In the genomic region with DNA sequence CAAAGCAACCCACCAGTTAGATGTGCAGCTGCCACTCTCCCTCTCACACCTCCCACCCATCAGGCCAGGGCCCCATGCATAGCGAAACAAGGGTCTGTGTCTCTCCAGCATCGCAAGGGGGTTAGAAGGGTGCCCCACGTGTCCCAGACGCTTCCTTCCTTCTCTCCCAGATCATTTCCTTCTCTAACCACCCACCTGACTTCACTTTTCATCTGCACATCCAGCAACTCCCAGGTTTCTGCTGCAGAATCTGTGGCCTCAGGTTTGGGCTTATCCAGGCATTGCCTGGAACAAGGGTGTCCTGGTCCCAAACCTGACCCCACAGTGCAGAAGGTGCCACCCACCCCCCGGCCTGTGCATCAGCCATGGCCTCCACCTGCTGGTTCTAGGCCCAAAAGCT, we compare ENCODE assay signal across 18 cellular contexts. TPM values are rescaled to one million over a fixed set of nuclear protein-coding genes. Genes with fewer than 3 reads are reported as not detected.
DNase-seq lines count a peak whose midpoint lies in the region; ATAC-seq and TF ChIP-seq lines count a peak whose summit lies in the region.
"Had no signal": no experiment of that assay in that cellular context is flagged by ENCODE, and none has a peak within 500 bp of the region (broad histone marks: within the 10 kb centered on the region; RNA-seq: fewer than 3 reads in every experiment).

No MANE protein-coding gene starts in this region.

- H3K4me3 ChIP-seq in heart right ventricle = no peak overlapping the region
- no peak overlapping the region for H3K4me3 ChIP-seq in spleen
- H3K4me3 ChIP-seq: Peyer's patch had no signal

- H3K27me3 ChIP-seq in heart right ventricle (no peaks in the 10 kb centered on the region), spleen (replicated peaks in 1 of 7) (no peaks in the 10 kb centered on the region)
- H3K27me3 ChIP-seq: Peyer's patch had no signal

- no peak for TF ChIP-seq POLR2A in spleen (IDR thresholded peaks at IDR 0.05)

- H3K27me3 Mint-ChIP-seq in activated CD4-positive, alpha-beta T cell treated with anti-CD3 and anti-CD28 coated beads, Interleukin-2, amount 10 ng/mL, durations not matched to agents 7 days and 5 days = no peaks in the 10 kb centered on the region
- no peaks in the 10 kb centered on the region for H3K27me3 Mint-ChIP-seq in activated CD4-positive, alpha-beta T cell treated with anti-CD3 and anti-CD28 coated beads for 36 hours
- no peaks in the 10 kb centered on the region for H3K27me3 Mint-ChIP-seq in effector memory CD8-positive, alpha-beta T cell
- H3K27me3 Mint-ChIP-seq: B cell; CD8-positive, alpha-beta memory T cell had no signal

- H3K9me3 Mint-ChIP-seq in activated CD4-positive, alpha-beta T cell treated with anti-CD3 and anti-CD28 coated beads, Interleukin-2, amount 10 ng/mL, durations not matched to agents 7 days and 5 days = no peaks in the 10 kb centered on the region
- no peaks in the 10 kb centered on the region for H3K9me3 Mint-ChIP-seq in activated CD4-positive, alpha-beta T cell treated with anti-CD3 and anti-CD28 coated beads for 36 hours (ENCODE audit: low read depth)
- H3K9me3 Mint-ChIP-seq in effector memory CD8-positive, alpha-beta T cell = no peaks in the 10 kb centered on the region
- H3K9me3 Mint-ChIP-seq: CD8-positive, alpha-beta memory T cell had no signal

- POLR2A ChIA-PET in activated CD4-positive, alpha-beta T cell treated with anti-CD3 and anti-CD28 coated beads, Interleukin-2, amount 10 ng/mL, durations not matched to agents 7 days and 5 days (lab: Charles Lee) = no interaction called here
- POLR2A ChIA-PET in activated CD4-positive, alpha-beta T cell treated with anti-CD3 and anti-CD28 coated beads for 36 hours (lab: Charles Lee) = interaction anchor here (0.6 kb wide), 1 partner anchor 13 kb away, joined by 4 read pairs; no protein-coding TSS in a partner anchor

- DNase-seq in activated CD4-positive, alpha-beta T cell treated with anti-CD3 and anti-CD28 coated beads, Interleukin-2, amount 10 ng/mL, durations not matched to agents 7 days and 5 days = no peak
- no peak for DNase-seq in activated CD4-positive, alpha-beta T cell treated with anti-CD3 and anti-CD28 coated beads for 36 hours
- DNase-seq in Right ventricle myocardium superior (peak; percentile 18), heart right ventricle (no peak), spleen (peak; percentile 45), NCI-H1417 treated with DMSO at 0.1 percent for 48 hours (lab: John Stamatoyannopoulos, UW) (no peak)
- DNase-seq in effector memory CD8-positive, alpha-beta T cell = no peak
- DNase-seq: 8988T; CD8-positive, alpha-beta memory T cell; GOT3; KBM-7; NCI-H1105 treated with DMSO at 0.1 percent for 48 hours; NCI-H1694 treated with DMSO at 0.1 percent for 48 hours; NK-92 treated with Interleukin-12 subunit alpha and Interleukin-12 subunit beta, amount 100 ng/mL, for 24 hours; Peyer's patch; SHP77 had no signal

- peaks cover 16% of the 10 kb centered on the region for H3K4me1 Mint-ChIP-seq in activated CD4-positive, alpha-beta T cell treated with anti-CD3 and anti-CD28 coated beads, Interleukin-2, amount 10 ng/mL, durations not matched to agents 7 days and 5 days
- no peaks in the 10 kb centered on the region for H3K4me1 Mint-ChIP-seq in activated CD4-positive, alpha-beta T cell treated with anti-CD3 and anti-CD28 coated beads for 36 hours
- peaks cover 5 to 6% of the 10 kb centered on the region in 2 donors for H3K4me1 Mint-ChIP-seq in effector memory CD8-positive, alpha-beta T cell (ENCODE audit: low read depth in 2 of 2)

- peak overlapping the region; percentile 31 for H3K27ac Mint-ChIP-seq in activated CD4-positive, alpha-beta T cell treated with anti-CD3 and anti-CD28 coated beads, Interleukin-2, amount 10 ng/mL, durations not matched to agents 7 days and 5 days
- H3K27ac Mint-ChIP-seq in activated CD4-positive, alpha-beta T cell treated with anti-CD3 and anti-CD28 coated beads for 36 hours = no peak overlapping the region
- peak overlapping the region; percentile 28 to 88 for H3K27ac Mint-ChIP-seq in effector memory CD8-positive, alpha-beta T cell
- H3K27ac Mint-ChIP-seq: B cell had no signal

- H3K9me3 ChIP-seq in heart right ventricle (no peaks in the 10 kb centered on the region), spleen (no peaks in the 10 kb centered on the region)
- H3K9me3 ChIP-seq: Peyer's patch had no signal

- 82 to 87% methylated on average over 5 of the region's 5 CpGs for WGBS in heart right ventricle, 2 donors
- 39 to 67% (median 60%) methylated on average over 4 to 5 of the region's 5 CpGs for WGBS in spleen, 5 donors

- H3K4me3 Mint-ChIP-seq in activated CD4-positive, alpha-beta T cell treated with anti-CD3 and anti-CD28 coated beads, Interleukin-2, amount 10 ng/mL, durations not matched to agents 7 days and 5 days = no peak overlapping the region
- no peak overlapping the region for H3K4me3 Mint-ChIP-seq in activated CD4-positive, alpha-beta T cell treated with anti-CD3 and anti-CD28 coated beads for 36 hours
- no peak overlapping the region for H3K4me3 Mint-ChIP-seq in effector memory CD8-positive, alpha-beta T cell
- H3K4me3 Mint-ChIP-seq: B cell; CD8-positive, alpha-beta memory T cell had no signal

- peaks cover 43% of the 10 kb centered on the region for H3K36me3 Mint-ChIP-seq in activated CD4-positive, alpha-beta T cell treated with anti-CD3 and anti-CD28 coated beads, Interleukin-2, amount 10 ng/mL, durations not matched to agents 7 days and 5 days (ENCODE audit: low read depth)
- peaks cover 53% of the 10 kb centered on the region for H3K36me3 Mint-ChIP-seq in activated CD4-positive, alpha-beta T cell treated with anti-CD3 and anti-CD28 coated beads for 36 hours (ENCODE audit: low read depth)
- peaks cover 60% of the 10 kb centered on the region for H3K36me3 Mint-ChIP-seq in effector memory CD8-positive, alpha-beta T cell (ENCODE audit: insufficient read depth)

- intact Hi-C loops in activated CD4-positive, alpha-beta T cell treated with anti-CD3 and anti-CD28 coated beads for 36 hours (cut with DNase I, micrococcal nuclease) = no loop called here
- intact Hi-C loops in Right ventricle myocardium superior (cut with DNase I) = no loop called here
- intact Hi-C loops in heart right ventricle (cut with DNase I) = loop anchor here in 1 of 10 donors (5.0 kb wide), 1 partner anchor 68 kb away; no protein-coding TSS in a partner anchor
- intact Hi-C loops in spleen (cut with DNase I; ENCODE audit: low total_unique reads) = no loop called here

- ATAC-seq in activated CD4-positive, alpha-beta T cell treated with anti-CD3 and anti-CD28 coated beads for 36 hours = no peak
- ATAC-seq in Right ventricle myocardium superior (ENCODE audit: poor library complexity) (no peak), heart right ventricle (no peak), HG03520 (IDR thresholded peaks at IDR 0.05; ENCODE audit: unreplicated experiment) (no peak)
- ATAC-seq in effector memory CD8-positive, alpha-beta T cell (replicated peaks) = no peak

- TF ChIP-seq CTCF in heart right ventricle (IDR thresholded peaks at IDR 0.05) (no peak), spleen (IDR thresholded peaks at IDR 0.05 in 8 of 11, conservative IDR thresholded peaks at IDR 0.05 in 3 of 11) (no peak)

- CTCF ChIA-PET in activated CD4-positive, alpha-beta T cell treated with anti-CD3 and anti-CD28 coated beads, Interleukin-2, amount 10 ng/mL, durations not matched to agents 7 days and 5 days (lab: Charles Lee) = interaction anchor here (0.8 to 1.0 kb wide), 2 partner anchors 14 to 52 kb away, joined by 3 read pairs; a partner anchor contains a TSS
- CTCF ChIA-PET in activated CD4-positive, alpha-beta T cell treated with anti-CD3 and anti-CD28 coated beads for 36 hours (lab: Charles Lee) = interaction anchor here (1.6 kb wide), 1 partner anchor 52 kb away, joined by 7 read pairs; no protein-coding TSS in a partner anchor

- H3K4me1 ChIP-seq in heart right ventricle = no peaks in the 10 kb centered on the region
- H3K4me1 ChIP-seq in spleen = no peaks in the 10 kb centered on the region
- H3K4me1 ChIP-seq: Peyer's patch had no signal

- H3K27ac ChIP-seq in heart right ventricle (no peak overlapping the region), spleen (no peak overlapping the region)
- H3K27ac ChIP-seq: Peyer's patch had no signal

- H3K36me3 ChIP-seq in heart right ventricle (peaks cover 0 to 99% (median 76%) of the 10 kb centered on the region in 9 donors), spleen (peaks cover 0 to 100% (median 91%) of the 10 kb centered on the region in 6 donors)

RNA-seq across cellular contexts. Expression of a gene that starts 14.4 kb away (rescaled TPM):
- total RNA-seq in activated CD4-positive, alpha-beta T cell treated with anti-CD3 and anti-CD28 coated beads, Interleukin-2, amount 10 ng/mL, durations not matched to agents 7 days and 5 days = 10 to 100 TPM; 94.8 to 97.4 TPM
- total RNA-seq in activated CD4-positive, alpha-beta T cell treated with anti-CD3 and anti-CD28 coated beads for 36 hours = 10 to 100 TPM; 88.3 to 90.1 TPM
- 32.2 TPM for total RNA-seq in Right ventricle myocardium superior
- 10 to 100 TPM; 18.2 to 49.2 (median 24.6) TPM for total RNA-seq in heart right ventricle
- polyA plus RNA-seq in heart right ventricle = 10 to 100 TPM; 10.2 to 64.5 TPM
- 100 to 1,000 TPM in 3 of 7 donors, 10 to 100 TPM in 4; 81.1 to 160 (median 90.0) TPM for total RNA-seq in spleen
- 10 to 100 TPM; 21.6 to 33.2 (median 33.2) TPM for polyA plus RNA-seq in spleen

Comparison
In these comparisons a context has a peak if more than half of its experiments do, and no peak if none do; other contexts are left out.
1. DNase-seq: peak in Right ventricle myocardium superior (single experiment) and spleen (single experiment); none in activated CD4-positive, alpha-beta T cell treated with anti-CD3 and anti-CD28 coated beads, Interleukin-2, amount 10 ng/mL, durations not matched to agents 7 days and 5 days (single experiment), activated CD4-positive, alpha-beta T cell treated with anti-CD3 and anti-CD28 coated beads for 36 hours (single experiment), heart right ventricle (0 of 2), effector memory CD8-positive, alpha-beta T cell (0 of 3) and NCI-H1417 treated with DMSO at 0.1 percent for 48 hours (single experiment).